Comparison of ENCODE assay signal across 1 cellular context in the genomic region with DNA sequence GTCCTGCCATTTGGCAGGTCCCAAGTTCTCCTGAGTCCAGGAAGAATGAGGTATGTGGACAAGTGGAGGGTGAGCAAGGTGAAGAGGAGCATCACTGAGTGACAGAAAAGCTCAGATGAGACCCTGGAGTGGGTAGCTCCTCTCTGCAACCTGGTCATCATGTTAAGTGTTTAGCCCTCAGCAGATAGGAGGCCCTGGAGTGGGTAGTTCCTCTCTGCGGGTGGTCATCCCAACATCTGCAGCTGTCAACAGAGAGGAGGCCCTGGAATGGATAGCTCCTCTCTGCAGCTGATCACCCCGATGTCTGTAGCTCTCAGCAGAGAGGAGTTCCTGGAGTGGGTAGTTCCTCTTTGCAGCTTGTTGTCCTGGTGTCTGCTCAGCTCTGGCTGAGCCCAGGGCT.
TF ChIP-seq lines count a peak whose summit lies in the region.

No MANE protein-coding gene starts in this region.

TF ChIP-seq in K562, 482 proteins besides CTCF, POLR2A, EP300 and RAD21 (continued from another document):
- TF ChIP-seq, protein P1, sequence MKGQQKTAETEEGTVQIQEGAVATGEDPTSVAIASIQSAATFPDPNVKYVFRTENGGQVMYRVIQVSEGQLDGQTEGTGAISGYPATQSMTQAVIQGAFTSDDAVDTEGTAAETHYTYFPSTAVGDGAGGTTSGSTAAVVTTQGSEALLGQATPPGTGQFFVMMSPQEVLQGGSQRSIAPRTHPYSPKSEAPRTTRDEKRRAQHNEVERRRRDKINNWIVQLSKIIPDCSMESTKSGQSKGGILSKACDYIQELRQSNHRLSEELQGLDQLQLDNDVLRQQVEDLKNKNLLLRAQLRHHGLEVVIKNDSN (CRISPR knock-in tag; IDR thresholded peaks at IDR 0.05): no peak
- TF ChIP-seq, protein P2, sequence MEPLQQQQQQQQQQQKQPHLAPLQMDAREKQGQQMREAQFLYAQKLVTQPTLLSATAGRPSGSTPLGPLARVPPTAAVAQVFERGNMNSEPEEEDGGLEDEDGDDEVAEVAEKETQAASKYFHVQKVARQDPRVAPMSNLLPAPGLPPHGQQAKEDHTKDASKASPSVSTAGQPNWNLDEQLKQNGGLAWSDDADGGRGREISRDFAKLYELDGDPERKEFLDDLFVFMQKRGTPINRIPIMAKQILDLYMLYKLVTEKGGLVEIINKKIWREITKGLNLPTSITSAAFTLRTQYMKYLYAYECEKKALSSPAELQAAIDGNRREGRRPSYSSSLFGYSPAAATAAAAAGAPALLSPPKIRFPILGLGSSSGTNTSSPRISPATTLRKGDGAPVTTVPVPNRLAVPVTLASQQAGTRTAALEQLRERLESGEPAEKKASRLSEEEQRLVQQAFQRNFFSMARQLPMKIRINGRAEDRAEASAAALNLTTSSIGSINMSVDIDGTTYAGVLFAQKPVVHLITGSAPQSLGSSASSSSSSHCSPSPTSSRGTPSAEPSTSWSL (CRISPR knock-in tag; IDR thresholded peaks at IDR 0.05; ENCODE audit: borderline replicate concordance): no peak
- TF ChIP-seq, protein P3, sequence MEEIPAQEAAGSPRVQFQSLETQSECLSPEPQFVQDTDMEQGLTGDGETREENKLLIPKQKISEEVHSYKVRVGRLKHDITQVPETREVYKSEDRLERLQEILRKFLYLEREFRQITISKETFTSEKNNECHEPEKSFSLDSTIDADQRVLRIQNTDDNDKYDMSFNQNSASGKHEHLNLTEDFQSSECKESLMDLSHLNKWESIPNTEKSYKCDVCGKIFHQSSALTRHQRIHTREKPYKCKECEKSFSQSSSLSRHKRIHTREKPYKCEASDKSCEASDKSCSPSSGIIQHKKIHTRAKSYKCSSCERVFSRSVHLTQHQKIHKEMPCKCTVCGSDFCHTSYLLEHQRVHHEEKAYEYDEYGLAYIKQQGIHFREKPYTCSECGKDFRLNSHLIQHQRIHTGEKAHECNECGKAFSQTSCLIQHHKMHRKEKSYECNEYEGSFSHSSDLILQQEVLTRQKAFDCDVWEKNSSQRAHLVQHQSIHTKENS (CRISPR knock-in tag; IDR thresholded peaks at IDR 0.05): no peak
- TF ChIP-seq, protein P4, sequence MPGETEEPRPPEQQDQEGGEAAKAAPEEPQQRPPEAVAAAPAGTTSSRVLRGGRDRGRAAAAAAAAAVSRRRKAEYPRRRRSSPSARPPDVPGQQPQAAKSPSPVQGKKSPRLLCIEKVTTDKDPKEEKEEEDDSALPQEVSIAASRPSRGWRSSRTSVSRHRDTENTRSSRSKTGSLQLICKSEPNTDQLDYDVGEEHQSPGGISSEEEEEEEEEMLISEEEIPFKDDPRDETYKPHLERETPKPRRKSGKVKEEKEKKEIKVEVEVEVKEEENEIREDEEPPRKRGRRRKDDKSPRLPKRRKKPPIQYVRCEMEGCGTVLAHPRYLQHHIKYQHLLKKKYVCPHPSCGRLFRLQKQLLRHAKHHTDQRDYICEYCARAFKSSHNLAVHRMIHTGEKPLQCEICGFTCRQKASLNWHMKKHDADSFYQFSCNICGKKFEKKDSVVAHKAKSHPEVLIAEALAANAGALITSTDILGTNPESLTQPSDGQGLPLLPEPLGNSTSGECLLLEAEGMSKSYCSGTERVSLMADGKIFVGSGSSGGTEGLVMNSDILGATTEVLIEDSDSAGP (CRISPR knock-in tag; IDR thresholded peaks at IDR 0.05): no peak
- TF ChIP-seq, protein P5, sequence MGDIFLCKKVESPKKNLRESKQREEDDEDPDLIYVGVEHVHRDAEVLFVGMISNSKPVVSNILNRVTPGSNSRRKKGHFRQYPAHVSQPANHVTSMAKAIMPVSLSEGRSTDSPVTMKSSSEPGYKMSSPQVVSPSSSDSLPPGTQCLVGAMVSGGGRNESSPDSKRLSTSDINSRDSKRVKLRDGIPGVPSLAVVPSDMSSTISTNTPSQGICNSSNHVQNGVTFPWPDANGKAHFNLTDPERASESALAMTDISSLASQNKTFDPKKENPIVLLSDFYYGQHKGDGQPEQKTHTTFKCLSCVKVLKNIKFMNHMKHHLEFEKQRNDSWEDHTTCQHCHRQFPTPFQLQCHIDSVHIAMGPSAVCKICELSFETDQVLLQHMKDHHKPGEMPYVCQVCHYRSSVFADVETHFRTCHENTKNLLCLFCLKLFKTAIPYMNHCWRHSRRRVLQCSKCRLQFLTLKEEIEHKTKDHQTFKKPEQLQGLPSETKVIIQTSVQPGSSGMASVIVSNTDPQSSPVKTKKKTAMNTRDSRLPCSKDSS (IDR thresholded peaks at IDR 0.05; ENCODE audit: low read depth, partially characterized antibody): peak; percentile 88
- TF ChIP-seq FOXA1 (IDR thresholded peaks at IDR 0.05; ENCODE audit: borderline replicate concordance) (no peak), XRCC3 (IDR thresholded peaks at IDR 0.05) (0 out of 2 replicates have a peak, but pooled peaks have one; percentile 25), ZEB2 (IDR thresholded peaks at IDR 0.05) (0 out of 2 replicates have a peak, but pooled peaks have one; percentile 38), DPF2 (IDR thresholded peaks at IDR 0.05) (0 out of 2 replicates have a peak, but pooled peaks have one; percentile 20), BRD4 (IDR thresholded peaks at IDR 0.05) (no peak), PHB (CRISPR knock-in tag; IDR thresholded peaks at IDR 0.05) (no peak), ZFP36 (IDR thresholded peaks at IDR 0.05; ENCODE audit: low read depth, low read length, partially characterized antibody) (no peak), CBX3 (IDR thresholded peaks at IDR 0.05; ENCODE audit: borderline replicate concordance in 1 of 2, low read length in 2 of 2) (peak in 1 of 2 experiments; percentile 92; a peak in 1 of 3 replicates), CBX5 (IDR thresholded peaks at IDR 0.05; ENCODE audit: borderline replicate concordance, low read depth) (peak; percentile 89), ZKSCAN8 (CRISPR knock-in tag; IDR thresholded peaks at IDR 0.05) (no peak), TEAD1 (CRISPR knock-in tag; IDR thresholded peaks at IDR 0.05) (no peak), BCL6 (CRISPR knock-in tag; IDR thresholded peaks at IDR 0.05) (no peak), TRIM28 (IDR thresholded peaks at IDR 0.05) (peak; percentile 96), TRIM24 (IDR thresholded peaks at IDR 0.05) (peak in 1 of 2 experiments; percentile 59; a peak in 1 of 4 replicates), CSDE1 (IDR thresholded peaks at IDR 0.05) (no peak), FOXA3 (CRISPR knock-in tag; conservative IDR thresholded peaks at IDR 0.05 in 1 of 2, IDR thresholded peaks at IDR 0.05 in 1 of 2) (no peak)
- TF ChIP-seq, protein P6, sequence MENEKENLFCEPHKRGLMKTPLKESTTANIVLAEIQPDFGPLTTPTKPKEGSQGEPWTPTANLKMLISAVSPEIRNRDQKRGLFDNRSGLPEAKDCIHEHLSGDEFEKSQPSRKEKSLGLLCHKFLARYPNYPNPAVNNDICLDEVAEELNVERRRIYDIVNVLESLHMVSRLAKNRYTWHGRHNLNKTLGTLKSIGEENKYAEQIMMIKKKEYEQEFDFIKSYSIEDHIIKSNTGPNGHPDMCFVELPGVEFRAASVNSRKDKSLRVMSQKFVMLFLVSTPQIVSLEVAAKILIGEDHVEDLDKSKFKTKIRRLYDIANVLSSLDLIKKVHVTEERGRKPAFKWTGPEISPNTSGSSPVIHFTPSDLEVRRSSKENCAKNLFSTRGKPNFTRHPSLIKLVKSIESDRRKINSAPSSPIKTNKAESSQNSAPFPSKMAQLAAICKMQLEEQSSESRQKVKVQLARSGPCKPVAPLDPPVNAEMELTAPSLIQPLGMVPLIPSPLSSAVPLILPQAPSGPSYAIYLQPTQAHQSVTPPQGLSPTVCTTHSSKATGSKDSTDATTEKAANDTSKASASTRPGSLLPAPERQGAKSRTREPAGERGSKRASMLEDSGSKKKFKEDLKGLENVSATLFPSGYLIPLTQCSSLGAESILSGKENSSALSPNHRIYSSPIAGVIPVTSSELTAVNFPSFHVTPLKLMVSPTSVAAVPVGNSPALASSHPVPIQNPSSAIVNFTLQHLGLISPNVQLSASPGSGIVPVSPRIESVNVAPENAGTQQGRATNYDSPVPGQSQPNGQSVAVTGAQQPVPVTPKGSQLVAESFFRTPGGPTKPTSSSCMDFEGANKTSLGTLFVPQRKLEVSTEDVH (IDR thresholded peaks at IDR 0.05; ENCODE audit: low read depth, partially characterized antibody): no peak
- TF ChIP-seq, protein P7, sequence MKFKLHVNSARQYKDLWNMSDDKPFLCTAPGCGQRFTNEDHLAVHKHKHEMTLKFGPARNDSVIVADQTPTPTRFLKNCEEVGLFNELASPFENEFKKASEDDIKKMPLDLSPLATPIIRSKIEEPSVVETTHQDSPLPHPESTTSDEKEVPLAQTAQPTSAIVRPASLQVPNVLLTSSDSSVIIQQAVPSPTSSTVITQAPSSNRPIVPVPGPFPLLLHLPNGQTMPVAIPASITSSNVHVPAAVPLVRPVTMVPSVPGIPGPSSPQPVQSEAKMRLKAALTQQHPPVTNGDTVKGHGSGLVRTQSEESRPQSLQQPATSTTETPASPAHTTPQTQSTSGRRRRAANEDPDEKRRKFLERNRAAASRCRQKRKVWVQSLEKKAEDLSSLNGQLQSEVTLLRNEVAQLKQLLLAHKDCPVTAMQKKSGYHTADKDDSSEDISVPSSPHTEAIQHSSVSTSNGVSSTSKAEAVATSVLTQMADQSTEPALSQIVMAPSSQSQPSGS (CRISPR knock-in tag; IDR thresholded peaks at IDR 0.05): no peak
